In genomic region chr17:62805234-62805633, GRCh38 we compare ENCODE assay signal across 1 cellular context.
TF ChIP-seq lines count a peak whose summit lies in the region.

No MANE protein-coding gene starts in this region.

TF ChIP-seq in HepG2, 621 proteins besides CTCF, POLR2A, EP300 and RAD21:
- TF ChIP-seq WIZ (CRISPR knock-in tag; IDR thresholded peaks at IDR 0.05) = no peak
- no peak for TF ChIP-seq ESRRA (CRISPR knock-in tag; IDR thresholded peaks at IDR 0.05; ENCODE audit: low read depth)
- no peak for TF ChIP-seq FOXP4 (CRISPR knock-in tag; IDR thresholded peaks at IDR 0.05)
- no peak for TF ChIP-seq ISL2 (CRISPR knock-in tag; IDR thresholded peaks at IDR 0.05)
- no peak for TF ChIP-seq TMF1 (CRISPR knock-in tag; IDR thresholded peaks at IDR 0.05; ENCODE audit: low read depth)
- no peak for TF ChIP-seq SRY (CRISPR knock-in tag; IDR thresholded peaks at IDR 0.05)
- no peak for TF ChIP-seq DNMT3B (CRISPR knock-in tag; conservative IDR thresholded peaks at IDR 0.05)
- TF ChIP-seq ZNF674 (CRISPR knock-in tag; IDR thresholded peaks at IDR 0.05; ENCODE audit: low read depth) = no peak
- no peak for TF ChIP-seq CREM (IDR thresholded peaks at IDR 0.05)
- no peak for TF ChIP-seq CREM (CRISPR knock-in tag; IDR thresholded peaks at IDR 0.05)
- no peak for TF ChIP-seq ZNF367 (CRISPR knock-in tag; IDR thresholded peaks at IDR 0.05; ENCODE audit: borderline replicate concordance)
- TF ChIP-seq ZNF773 (CRISPR knock-in tag; IDR thresholded peaks at IDR 0.05; ENCODE audit: borderline replicate concordance) = no peak
- TF ChIP-seq SMAD9 (CRISPR knock-in tag; IDR thresholded peaks at IDR 0.05) = no peak
